18 cellular contexts compared by ENCODE assay signal in genomic region chr4:757111-757510, GRCh38.
"Had no signal": no experiment of that assay in that cellular context is flagged by ENCODE, and none has a peak within 500 bp of the region (broad histone marks: within the 10 kb centered on the region; RNA-seq: fewer than 3 reads in every experiment).

No MANE protein-coding gene starts in this region.

- H3K9me3 Mint-ChIP-seq: stimulated activated memory B cell treated with anti-CD40 and anti-IgM and Interleukin-4, amounts not matched to agents 10 μg/mL and 1 μg/mL and 100 μg/mL, for 72 hours; stimulated activated naive CD8-positive, alpha-beta T cell treated with anti-CD3 and anti-CD28 coated beads, Interleukin-15, Interleukin-2, amounts not matched to agents 100 ng/mL and 50 ng/mL, for 24 hours had no signal

- ATAC-seq: left lung; pancreas; right lobe of liver; stimulated activated memory B cell treated with anti-CD40 and anti-IgM and Interleukin-4, amounts not matched to agents 10 μg/mL and 1 μg/mL and 100 μg/mL, for 72 hours had no signal

- H3K4me3 ChIP-seq: coronary artery, dorsolateral prefrontal cortex, left lung, pancreas, right lobe of liver, testis, transverse colon had no signal

- H3K4me3 Mint-ChIP-seq: naive B cell; stimulated activated memory B cell treated with anti-CD40 and anti-IgM and Interleukin-4, amounts not matched to agents 10 μg/mL and 1 μg/mL and 100 μg/mL, for 72 hours; stimulated activated naive CD8-positive, alpha-beta T cell treated with anti-CD3 and anti-CD28 coated beads, Interleukin-15, Interleukin-2, amounts not matched to agents 100 ng/mL and 50 ng/mL, for 24 hours had no signal

- H3K4me1 ChIP-seq: pancreas, right lobe of liver, testis, transverse colon had no signal

- DNase-seq: caudate nucleus; dorsolateral prefrontal cortex; effector CD8-positive, alpha-beta T cell; foreskin melanocyte; islet precursor cell; mesendoderm; naive B cell; nucleus accumbens; stimulated activated CD4-positive, alpha-beta T cell treated with anti-CD3 and anti-CD28 coated beads, Interleukin-4, amount 100 ng/mL, for 24 hours; testis; transverse colon had no signal

- H3K27ac ChIP-seq: coronary artery, dorsolateral prefrontal cortex, left lung, pancreas, right lobe of liver, testis, transverse colon had no signal

- H3K27me3 Mint-ChIP-seq: naive B cell; progenitor cell of endocrine pancreas; stimulated activated memory B cell treated with anti-CD40 and anti-IgM and Interleukin-4, amounts not matched to agents 10 μg/mL and 1 μg/mL and 100 μg/mL, for 72 hours; stimulated activated naive CD8-positive, alpha-beta T cell treated with anti-CD3 and anti-CD28 coated beads, Interleukin-15, Interleukin-2, amounts not matched to agents 100 ng/mL and 50 ng/mL, for 24 hours had no signal

- H3K27me3 ChIP-seq: dorsolateral prefrontal cortex, left lung, pancreas, right lobe of liver, testis, transverse colon had no signal

- H3K9me3 ChIP-seq: left lung, pancreas, right lobe of liver, testis, transverse colon had no signal

- H3K27ac Mint-ChIP-seq: progenitor cell of endocrine pancreas; stimulated activated memory B cell treated with anti-CD40 and anti-IgM and Interleukin-4, amounts not matched to agents 10 μg/mL and 1 μg/mL and 100 μg/mL, for 72 hours; stimulated activated naive CD8-positive, alpha-beta T cell treated with anti-CD3 and anti-CD28 coated beads, Interleukin-15, Interleukin-2, amounts not matched to agents 100 ng/mL and 50 ng/mL, for 24 hours had no signal
